ENCODE assay signal across 8 cellular contexts in the genomic region with DNA sequence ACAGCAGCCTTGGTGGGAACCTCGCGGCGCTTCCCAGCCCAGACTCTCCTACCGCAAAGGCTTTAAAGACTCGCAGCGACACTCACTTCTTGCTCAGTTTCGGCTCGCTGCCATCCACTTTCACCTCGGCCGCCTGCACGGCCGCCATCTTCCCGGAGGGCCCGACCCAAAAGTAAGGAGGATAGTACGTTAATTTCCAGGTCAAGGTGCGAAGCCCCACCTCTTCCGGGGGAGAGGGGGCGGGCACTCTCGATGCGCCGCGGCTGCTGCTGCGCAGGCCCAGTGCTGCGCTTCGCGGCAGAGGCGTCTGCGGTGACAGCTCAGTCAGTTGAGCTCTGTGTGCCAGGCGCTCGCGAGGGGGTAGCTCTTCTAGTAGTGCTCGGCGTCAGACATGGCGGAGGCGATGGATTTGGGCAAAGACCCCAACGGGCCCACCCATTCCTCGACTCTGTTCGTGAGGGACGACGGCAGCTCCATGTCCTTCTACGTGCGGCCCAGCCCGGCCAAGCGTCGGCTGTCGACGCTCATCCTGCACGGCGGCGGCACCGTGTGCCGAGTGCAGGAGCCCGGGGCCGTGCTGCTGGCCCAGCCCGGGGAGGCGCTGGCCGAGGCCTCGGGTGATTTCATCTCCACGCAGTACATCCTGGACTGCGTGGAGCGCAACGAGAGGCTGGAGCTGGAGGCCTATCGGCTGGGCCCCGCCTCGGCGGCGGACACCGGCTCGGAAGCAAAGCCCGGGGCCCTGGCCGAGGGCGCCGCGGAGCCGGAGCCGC. TPM values are rescaled to one million over a fixed set of nuclear protein-coding genes. Genes with fewer than 3 reads are reported as not detected.
DNase-seq lines count a peak whose midpoint lies in the region; ATAC-seq, FAIRE-seq and TF ChIP-seq lines count a peak whose summit lies in the region.

A gene (minus strand): TSS at position 174 of the 773 bp plus-strand sequence. CDS start 26 bp downstream, at position 148.
A gene with protein sequence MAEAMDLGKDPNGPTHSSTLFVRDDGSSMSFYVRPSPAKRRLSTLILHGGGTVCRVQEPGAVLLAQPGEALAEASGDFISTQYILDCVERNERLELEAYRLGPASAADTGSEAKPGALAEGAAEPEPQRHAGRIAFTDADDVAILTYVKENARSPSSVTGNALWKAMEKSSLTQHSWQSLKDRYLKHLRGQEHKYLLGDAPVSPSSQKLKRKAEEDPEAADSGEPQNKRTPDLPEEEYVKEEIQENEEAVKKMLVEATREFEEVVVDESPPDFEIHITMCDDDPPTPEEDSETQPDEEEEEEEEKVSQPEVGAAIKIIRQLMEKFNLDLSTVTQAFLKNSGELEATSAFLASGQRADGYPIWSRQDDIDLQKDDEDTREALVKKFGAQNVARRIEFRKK (plus strand): TSS at position 282 of the 773 bp plus-strand sequence. CDS start 110 bp downstream, at position 392.

- H3K27ac ChIP-seq in SU-DHL-6 (ENCODE audit: low read depth, low read length) (peak within 1 kb of the TSS; percentile 85), pancreas (peak within 1 kb of the TSS; percentile 84 to 99 (median 90)), tibial artery (peak within 1 kb of the TSS; percentile 98 to 99)

- 0 out of 2 replicates have a peak, but pooled peaks cover 3% of the 10 kb centered on the region for H3K36me3 ChIP-seq in SU-DHL-6 (ENCODE audit: low read length)
- H3K36me3 ChIP-seq in pancreas, result no peaks in the 10 kb centered on the region
- peaks cover 0 to 26% (median 16%) of the 10 kb centered on the region in 3 donors for H3K36me3 ChIP-seq in tibial artery

- peak; percentile 92 for DNase-seq in GM10266 (ENCODE audit: extremely low spot score)
- peak; percentile 76 for DNase-seq in NCI-H1105 treated with DMSO at 0.1 percent for 48 hours (lab: John Stamatoyannopoulos, UW)
- DNase-seq in activated naive CD8-positive, alpha-beta T cell treated with anti-CD3 and anti-CD28 coated beads, Interleukin-2, amount 50 U/mL, for 16 hours (ENCODE audit: low read depth, low spot score), result peak; percentile 86
- peak; percentile 95 for DNase-seq in Right ventricle myocardium inferior (ENCODE audit: missing footprints)
- DNase-seq in pancreas, result peak; percentile 90 to 96 (median 93)
- peak; percentile 91 to 96 for DNase-seq in tibial artery

- peak within 1 kb of the TSS; percentile 87 for H3K9ac ChIP-seq in SU-DHL-6 (ENCODE audit: low read length)

- no peaks in the 10 kb centered on the region for H3K9me2 ChIP-seq in SU-DHL-6 (replicated peaks; ENCODE audit: insufficient read depth, low read length)

- H3K4me2 ChIP-seq in SU-DHL-6 (ENCODE audit: low read depth, low read length, poor library complexity, severe bottlenecking), result peak within 1 kb of the TSS; percentile 99

- no peak for FAIRE-seq in pancreas (lab: Jason Lieb, UNC)

- H3K79me2 ChIP-seq in SU-DHL-6 (ENCODE audit: insufficient read depth, low read length), result peaks cover 95% of the 10 kb centered on the region

- no peak for TF ChIP-seq CTCF in GM10266 (IDR thresholded peaks at IDR 0.05; ENCODE audit: control insufficient read depth, insufficient read depth, low read depth, missing control alignments)
- TF ChIP-seq CTCF in SU-DHL-6 (IDR thresholded peaks at IDR 0.05; ENCODE audit: insufficient read depth, low read length, poor library complexity, severe bottlenecking), result no peak
- no peak for TF ChIP-seq CTCF in pancreas (IDR thresholded peaks at IDR 0.05)
- TF ChIP-seq CTCF in tibial artery (IDR thresholded peaks at IDR 0.05), result no peak

- peak; percentile 88 for ATAC-seq in HG02642 (IDR thresholded peaks at IDR 0.05; ENCODE audit: poor library complexity, unreplicated experiment)
- ATAC-seq in Right ventricle myocardium inferior, result peak; percentile 99
- ATAC-seq in pancreas, result peak; percentile 94 to 97 (median 96)

- peak within 1 kb of the TSS; percentile 49 for H2AFZ ChIP-seq in SU-DHL-6 (ENCODE audit: low read depth, low read length, severe bottlenecking)

- H3F3A ChIP-seq in SU-DHL-6 (ENCODE audit: insufficient read depth), result no peaks in the 10 kb centered on the region; the same call in 1 of the 2 replicates

- peak within 1 kb of the TSS; percentile 92 for H3K4me3 ChIP-seq in SU-DHL-6 (ENCODE audit: insufficient read depth, low read length, poor library complexity, severe bottlenecking)
- H3K4me3 ChIP-seq in pancreas, result peak within 1 kb of the TSS; percentile 85 to 100 (median 94)
- peak within 1 kb of the TSS; percentile 81 to 99 for H3K4me3 ChIP-seq in tibial artery

- intact Hi-C loops in Right ventricle myocardium inferior (cut with DNase I) (no loop called here), pancreas (cut with DNase I) (no loop called here), tibial artery (cut with DNase I; ENCODE audit: low total_unique reads) (no loop called here)

- H3K27me3 ChIP-seq in SU-DHL-6 (ENCODE audit: low read length) (no peaks in the 10 kb centered on the region), pancreas (no peaks in the 10 kb centered on the region), tibial artery (no peaks in the 10 kb centered on the region)

- peaks cover 18 to 34% (median 32%) of the 10 kb centered on the region in 3 donors for H3K4me1 ChIP-seq in pancreas
- H3K4me1 ChIP-seq in tibial artery, result peaks cover 0 to 61% (median 38%) of the 10 kb centered on the region in 4 donors

- 0% methylated on average over 72 to 76 of the region's 76 CpGs for WGBS in pancreas, 2 donors

- H4K20me1 ChIP-seq in SU-DHL-6 (ENCODE audit: low read depth, low read length), result peaks cover 5% of the 10 kb centered on the region; the same call in 1 of the 2 replicates

- H3K9me3 ChIP-seq in SU-DHL-6 (ENCODE audit: insufficient read depth, low read length) (no peaks in the 10 kb centered on the region), pancreas (no peaks in the 10 kb centered on the region), tibial artery (no peaks in the 10 kb centered on the region)

RNA-seq across cellular contexts. Expression of the first gene that starts in this region (rescaled TPM):
- total RNA-seq in Right ventricle myocardium inferior (145 TPM), pancreas (10 to 100 TPM; 51.0 to 70.7 (median 63.3) TPM)
- 10 to 100 TPM; 47.2 to 51.5 TPM for polyA plus RNA-seq in pancreas

RNA-seq across cellular contexts. Expression of the second gene that starts in this region (rescaled TPM):
- total RNA-seq in Right ventricle myocardium inferior (51.7 TPM), pancreas (10 to 100 TPM; 14.6 to 32.1 (median 20.1) TPM)
- polyA plus RNA-seq in pancreas, result 10 to 100 TPM; 27.7 to 69.7 TPM

Comparison
In these comparisons a context has a peak if more than half of its experiments do, and no peak if none do; other contexts are left out.
1. Peak in every context shown above with its lines: DNase-seq, ATAC-seq, H3K4me3 ChIP-seq and H3K27ac ChIP-seq.